8 cellular contexts compared by ENCODE assay signal in genomic region chr10:71218046-71218832, GRCh38. TPM values are rescaled to one million over a fixed set of nuclear protein-coding genes. Genes with fewer than 3 reads are reported as not detected.
DNase-seq lines count a peak whose midpoint lies in the region; ATAC-seq, FAIRE-seq and TF ChIP-seq lines count a peak whose summit lies in the region.

No MANE protein-coding gene starts in this region.

- SMC1A ChIA-PET in GM12878 (lab: Charles Lee; ENCODE audit: uncharacterized antibody, unreplicated experiment) = no interaction called here

- no peak overlapping the region for H3K9ac ChIP-seq in GM12878 (ENCODE audit: control insufficient read depth, insufficient read depth, low read length)

- TF ChIP-seq EP300 in GM12878 (IDR thresholded peaks at IDR 0.05; ENCODE audit: borderline replicate concordance in 1 of 2, control insufficient read depth in 1 of 2, low read depth in 2 of 2, low read length in 2 of 2) = no peak

- no peaks in the 10 kb centered on the region for H3K9me3 Mint-ChIP-seq in activated CD4-positive, alpha-beta T cell treated with anti-CD3 and anti-CD28 coated beads, Interleukin-2, amount 10 ng/mL, durations not matched to agents 7 days and 5 days
- no peaks in the 10 kb centered on the region for H3K9me3 Mint-ChIP-seq in type B pancreatic cell

- peak overlapping the region; percentile 47 for H3K4me3 Mint-ChIP-seq in activated CD4-positive, alpha-beta T cell treated with anti-CD3 and anti-CD28 coated beads, Interleukin-2, amount 10 ng/mL, durations not matched to agents 7 days and 5 days
- peak overlapping the region; percentile 82 for H3K4me3 Mint-ChIP-seq in type B pancreatic cell

- FAIRE-seq in GM12878 (lab: Jason Lieb, UNC) (no peak), GM12892 (lab: Jason Lieb, UNC) (no peak)

- TF ChIP-seq CTCF in GM12878 (IDR thresholded peaks at IDR 0.05 in 2 of 3, conservative IDR thresholded peaks at IDR 0.05 in 1 of 3; ENCODE audit: control insufficient read depth in 2 of 3, extremely low read depth in 1 of 3, insufficient read depth in 1 of 3, low read depth in 3 of 3, low read length in 3 of 3) (no peak), type B pancreatic cell (conservative IDR thresholded peaks at IDR 0.05) (no peak)

- no peak overlapping the region for H2AFZ ChIP-seq in GM12878 (ENCODE audit: control insufficient read depth, low read depth, low read length)

- DNase-seq in activated CD4-positive, alpha-beta T cell treated with anti-CD3 and anti-CD28 coated beads, Interleukin-2, amount 10 ng/mL, durations not matched to agents 7 days and 5 days = no peak
- DNase-seq in activated CD4-positive, alpha-beta T cell treated with anti-CD3 and anti-CD28 coated beads, Interleukin-2, amount 50 U/mL, for 4 hours = no peak
- DNase-seq in GM12878 (ENCODE audit: low read depth, low spot score) (no peak), kidney tubule cell (ENCODE audit: low spot score) (peak; percentile 42), type B pancreatic cell (ENCODE audit: extremely low spot score, unreplicated experiment) (no peak), T-helper 9 cell (no peak), DMS114 treated with DMSO at 0.1 percent for 48 hours (lab: John Stamatoyannopoulos, UW; ENCODE audit: unreplicated experiment) (no peak), GM12892 (ENCODE audit: insufficient read length) (no peak)

- no peak for TF ChIP-seq RAD21 in GM12878 (IDR thresholded peaks at IDR 0.05; ENCODE audit: insufficient read depth, low read depth, low read length)

- no peaks in the 10 kb centered on the region for H3K36me3 Mint-ChIP-seq in activated CD4-positive, alpha-beta T cell treated with anti-CD3 and anti-CD28 coated beads, Interleukin-2, amount 10 ng/mL, durations not matched to agents 7 days and 5 days (ENCODE audit: low read depth)
- H3K36me3 Mint-ChIP-seq in type B pancreatic cell = no peaks in the 10 kb centered on the region

- BruUV-seq in GM12878 (replicated peaks; lab: Mats Ljungman, UMichigan) = no TSS peak

- CTCF ChIA-PET in activated CD4-positive, alpha-beta T cell treated with anti-CD3 and anti-CD28 coated beads, Interleukin-2, amount 10 ng/mL, durations not matched to agents 7 days and 5 days (lab: Charles Lee) = no interaction called here
- CTCF ChIA-PET in GM12878 (lab: Yijun Ruan, JAX) = no interaction called here

- POLR2A ChIA-PET in activated CD4-positive, alpha-beta T cell treated with anti-CD3 and anti-CD28 coated beads, Interleukin-2, amount 10 ng/mL, durations not matched to agents 7 days and 5 days (lab: Charles Lee) = no interaction called here
- POLR2A ChIA-PET in GM12878 (lab: Charles Lee) = no interaction called here

- ATAC-seq in GM12878 = peak; percentile 15; the same call in 1 of the 3 replicates

- 49% methylated on average over 4 of the region's 5 CpGs for WGBS in GM12878 (ENCODE audit: insufficient coverage, insufficient replicate concordance, low lambda C conversion rate, missing lambda C conversion rate)

- H3K27me3 ChIP-seq in GM12878 (replicated peaks in 1 of 2; ENCODE audit: control insufficient read depth in 2 of 2, insufficient read depth in 2 of 2, low read length in 1 of 2) = peaks cover 6 to 10% of the 10 kb centered on the region in 2 experiments; a peak in 3 of 4 replicates

- H4K20me1 ChIP-seq in GM12878 (ENCODE audit: control insufficient read depth, insufficient read depth) = no peaks in the 10 kb centered on the region

- no peaks in the 10 kb centered on the region for H3K9me3 ChIP-seq in GM12878 (replicated peaks; ENCODE audit: control insufficient read depth, insufficient read depth, low read length)

- H3K27ac Mint-ChIP-seq in activated CD4-positive, alpha-beta T cell treated with anti-CD3 and anti-CD28 coated beads, Interleukin-2, amount 10 ng/mL, durations not matched to agents 7 days and 5 days = no peak overlapping the region
- peak overlapping the region; percentile 67 for H3K27ac Mint-ChIP-seq in type B pancreatic cell

- H3K36me3 ChIP-seq in GM12878 (ENCODE audit: control insufficient read depth in 2 of 2, insufficient read depth in 2 of 2, low read length in 1 of 2) = no peaks in the 10 kb centered on the region

- TF ChIP-seq POLR2A in GM12878 (IDR thresholded peaks at IDR 0.05; ENCODE audit: low read depth, low read length) (no peak), GM12892 (IDR thresholded peaks at IDR 0.05; ENCODE audit: low read depth, low read length) (no peak)

- in situ Hi-C loops in GM12878 (cut with MboI) = no loop called here

- H3K4me3 ChIP-seq in GM12878 = no peak overlapping the region

- no peak overlapping the region for H3K27ac ChIP-seq in GM12878 (ENCODE audit: control insufficient read depth, insufficient read depth)

- RAD21 ChIA-PET in GM12878 (lab: Charles Lee; ENCODE audit: unreplicated experiment) = no interaction called here

- H3K79me2 ChIP-seq in GM12878 (ENCODE audit: control insufficient read depth, insufficient read depth, low read length) = no peaks in the 10 kb centered on the region

- peaks cover 57% of the 10 kb centered on the region for H3K27me3 Mint-ChIP-seq in activated CD4-positive, alpha-beta T cell treated with anti-CD3 and anti-CD28 coated beads, Interleukin-2, amount 10 ng/mL, durations not matched to agents 7 days and 5 days
- H3K27me3 Mint-ChIP-seq in type B pancreatic cell = peaks cover 21% of the 10 kb centered on the region

- no peak overlapping the region for H3K4me2 ChIP-seq in GM12878 (ENCODE audit: control insufficient read depth, insufficient read depth)

- no peaks in the 10 kb centered on the region for H3K4me1 ChIP-seq in GM12878 (ENCODE audit: control insufficient read depth, insufficient read depth, low read length)

- intact Hi-C loops in GM12878 (cut with micrococcal nuclease; ENCODE audit: unreplicated experiment) = no loop called here

- H3K4me1 Mint-ChIP-seq in activated CD4-positive, alpha-beta T cell treated with anti-CD3 and anti-CD28 coated beads, Interleukin-2, amount 10 ng/mL, durations not matched to agents 7 days and 5 days = peaks cover 12% of the 10 kb centered on the region
- H3K4me1 Mint-ChIP-seq in type B pancreatic cell (ENCODE audit: unreplicated experiment) = peaks cover 32% of the 10 kb centered on the region

TF ChIP-seq in GM12878, 131 proteins besides CTCF, POLR2A, EP300 and RAD21 (continues in another document):
- no peak for TF ChIP-seq CHD2 (IDR thresholded peaks at IDR 0.05; ENCODE audit: borderline replicate concordance, low read depth, low read length)
- TF ChIP-seq RFX5 (IDR thresholded peaks at IDR 0.05; ENCODE audit: low read depth, low read length) = no peak
- no peak for TF ChIP-seq USF2 (IDR thresholded peaks at IDR 0.05; ENCODE audit: borderline replicate concordance, low read depth, low read length)
- TF ChIP-seq RELA (IDR thresholded peaks at IDR 0.05; ENCODE audit: borderline replicate concordance, partially characterized antibody) = no peak
- no peak for TF ChIP-seq NR2F1 (conservative IDR thresholded peaks at IDR 0.05)

RNA-seq across cellular contexts. Expression of gene UNC5B, which starts 5.9 kb away (rescaled TPM):
- not detected for total RNA-seq in activated CD4-positive, alpha-beta T cell treated with anti-CD3 and anti-CD28 coated beads, Interleukin-2, amount 10 ng/mL, durations not matched to agents 7 days and 5 days
- total RNA-seq in GM12878 (2013; cell fraction: nucleolus; rRNA removed) = not detected in 2 replicates
- total RNA-seq in GM12878 (2014; rRNA removed) (not detected in 2 replicates), GM12878 (2014; rRNA removed; fragmentation: Illumina TruSeq; extraction: Trizol) (not detected in 2 replicates), GM12878 (2021) (0.08 and 0.11 TPM in 2 replicates), type B pancreatic cell (ENCODE audit: low replicate concordance) (16.3 and 22.4 TPM in 2 replicates)
- not detected for polyA plus RNA-seq in GM12878 (2011; ENCODE audit: low read depth)
- polyA plus RNA-seq in GM12878 (2011; rRNA removed) (not detected in 2 replicates), GM12878 (2014; fragmentation: Illumina TruSeq; extraction: Trizol) (not detected in 2 replicates), GM12878 (2014; fragmentation: Nextera tagmentation; extraction: Ambion mirVana) (not detected), GM12878 (2014; rRNA removed) (not detected in 2 replicates), GM12878 (2016; fragmentation: Nextera tagmentation; extraction: Ambion mirVana) (under 1 TPM in 1 of 2 experiments, not detected in 1; 0.03 TPM)
- polyA plus RNA-seq in GM12878 (2011; cell fraction: cytosol; rRNA removed) = 0.01 and 0.02 TPM in 2 replicates
- polyA plus RNA-seq in GM12878 (2011; cell fraction: nucleus; rRNA removed) = 0.03 and 0.04 TPM in 2 replicates
- 0.03 TPM in 1 of 2 replicates, not detected in the other for polyA plus RNA-seq in GM12878 (2012)
- polyA minus RNA-seq in GM12878 (2011; rRNA and poly(A)+ RNA removed) = not detected in 2 replicates
- polyA minus RNA-seq in GM12878 (2011; cell fraction: cytosol; rRNA and poly(A)+ RNA removed) = 0.10 TPM in 1 of 2 replicates, not detected in the other
- polyA minus RNA-seq in GM12878 (2011; cell fraction: nucleus; rRNA and poly(A)+ RNA removed) = 0.10 TPM in 1 of 2 replicates, not detected in the other
- not detected for polyA plus RNA-seq in GM12892 (2012; ENCODE audit: missing spikeins)

Comparison
In these comparisons a context has a peak if more than half of its experiments do, and no peak if none do; other contexts are left out.
1. RNA of gene UNC5B, which starts 5.9 kb away (total RNA-seq): 16.3 to 22.4 TPM in type B pancreatic cell; not detected in activated CD4-positive, alpha-beta T cell treated with anti-CD3 and anti-CD28 coated beads, Interleukin-2, amount 10 ng/mL, durations not matched to agents 7 days and 5 days and 0.08 to 0.11 TPM in GM12878; every median in the first group is over 10 times any median in the second.